In the genomic region with DNA sequence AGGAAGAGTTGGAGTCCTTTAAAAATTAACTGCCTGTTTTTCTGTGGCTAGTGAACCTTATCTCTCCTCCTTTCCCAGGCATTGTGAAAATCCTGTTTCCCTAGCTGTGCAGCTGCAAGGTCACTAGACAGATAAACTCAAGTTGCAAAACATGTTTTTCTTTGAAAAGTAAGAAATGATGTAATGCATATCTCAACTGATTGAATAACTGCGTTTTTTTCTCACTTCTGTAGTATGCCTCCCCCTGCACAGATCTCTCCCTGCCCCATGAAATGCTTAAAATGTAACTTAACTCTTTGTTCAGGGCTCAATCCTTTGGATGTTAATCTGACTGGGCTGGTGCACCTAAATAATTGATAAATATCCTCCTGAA, we compare ENCODE assay signal across 2 cellular contexts.
TF ChIP-seq lines count a peak whose summit lies in the region.

No MANE protein-coding gene starts in this region.

TF ChIP-seq in HepG2, 621 proteins besides CTCF, POLR2A, EP300 and RAD21 (continues in another document):
- peak; percentile 68; the same call in 1 of the 2 replicates for TF ChIP-seq SALL1 (CRISPR knock-in tag; IDR thresholded peaks at IDR 0.05)
- TF ChIP-seq JUN (CRISPR knock-in tag; IDR thresholded peaks at IDR 0.05), result peak; percentile 89
- TF ChIP-seq, protein P1, sequence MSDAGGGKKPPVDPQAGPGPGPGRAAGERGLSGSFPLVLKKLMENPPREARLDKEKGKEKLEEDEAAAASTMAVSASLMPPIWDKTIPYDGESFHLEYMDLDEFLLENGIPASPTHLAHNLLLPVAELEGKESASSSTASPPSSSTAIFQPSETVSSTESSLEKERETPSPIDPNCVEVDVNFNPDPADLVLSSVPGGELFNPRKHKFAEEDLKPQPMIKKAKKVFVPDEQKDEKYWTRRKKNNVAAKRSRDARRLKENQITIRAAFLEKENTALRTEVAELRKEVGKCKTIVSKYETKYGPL (CRISPR knock-in tag; IDR thresholded peaks at IDR 0.05), result peak; percentile 93
- TF ChIP-seq HNF4A (CRISPR knock-in tag; IDR thresholded peaks at IDR 0.05), result peak; percentile 74
- no peak for TF ChIP-seq CREB1 (IDR thresholded peaks at IDR 0.05)
- TF ChIP-seq CREB1 (CRISPR knock-in tag; IDR thresholded peaks at IDR 0.05), result peak; percentile 49; the same call in 1 of the 2 replicates
- TF ChIP-seq HOXA3 (CRISPR knock-in tag; IDR thresholded peaks at IDR 0.05), result peak; percentile 81
- TF ChIP-seq, protein P2, sequence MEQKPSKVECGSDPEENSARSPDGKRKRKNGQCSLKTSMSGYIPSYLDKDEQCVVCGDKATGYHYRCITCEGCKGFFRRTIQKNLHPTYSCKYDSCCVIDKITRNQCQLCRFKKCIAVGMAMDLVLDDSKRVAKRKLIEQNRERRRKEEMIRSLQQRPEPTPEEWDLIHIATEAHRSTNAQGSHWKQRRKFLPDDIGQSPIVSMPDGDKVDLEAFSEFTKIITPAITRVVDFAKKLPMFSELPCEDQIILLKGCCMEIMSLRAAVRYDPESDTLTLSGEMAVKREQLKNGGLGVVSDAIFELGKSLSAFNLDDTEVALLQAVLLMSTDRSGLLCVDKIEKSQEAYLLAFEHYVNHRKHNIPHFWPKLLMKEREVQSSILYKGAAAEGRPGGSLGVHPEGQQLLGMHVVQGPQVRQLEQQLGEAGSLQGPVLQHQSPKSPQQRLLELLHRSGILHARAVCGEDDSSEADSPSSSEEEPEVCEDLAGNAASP (CRISPR knock-in tag; IDR thresholded peaks at IDR 0.05; ENCODE audit: borderline replicate concordance), result peak; percentile 81; the same call in 1 of the 2 replicates
- TF ChIP-seq, protein P3, sequence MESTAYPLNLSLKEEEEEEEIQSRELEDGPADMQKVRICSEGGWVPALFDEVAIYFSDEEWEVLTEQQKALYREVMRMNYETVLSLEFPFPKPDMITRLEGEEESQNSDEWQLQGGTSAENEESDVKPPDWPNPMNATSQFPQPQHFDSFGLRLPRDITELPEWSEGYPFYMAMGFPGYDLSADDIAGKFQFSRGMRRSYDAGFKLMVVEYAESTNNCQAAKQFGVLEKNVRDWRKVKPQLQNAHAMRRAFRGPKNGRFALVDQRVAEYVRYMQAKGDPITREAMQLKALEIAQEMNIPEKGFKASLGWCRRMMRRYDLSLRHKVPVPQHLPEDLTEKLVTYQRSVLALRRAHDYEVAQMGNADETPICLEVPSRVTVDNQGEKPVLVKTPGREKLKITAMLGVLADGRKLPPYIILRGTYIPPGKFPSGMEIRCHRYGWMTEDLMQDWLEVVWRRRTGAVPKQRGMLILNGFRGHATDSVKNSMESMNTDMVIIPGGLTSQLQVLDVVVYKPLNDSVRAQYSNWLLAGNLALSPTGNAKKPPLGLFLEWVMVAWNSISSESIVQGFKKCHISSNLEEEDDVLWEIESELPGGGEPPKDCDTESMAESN (CRISPR knock-in tag; conservative IDR thresholded peaks at IDR 0.05), result peak; percentile 76; the same call in 1 of the 2 replicates
- TF ChIP-seq ZNF713 (CRISPR knock-in tag; IDR thresholded peaks at IDR 0.05), result no peak
- no peak for TF ChIP-seq NR2F1 (CRISPR knock-in tag; IDR thresholded peaks at IDR 0.05)
- peak; percentile 80 for TF ChIP-seq DPF2 (CRISPR knock-in tag; IDR thresholded peaks at IDR 0.05; ENCODE audit: borderline replicate concordance, low read depth)
- TF ChIP-seq ZMYM4 (CRISPR knock-in tag; IDR thresholded peaks at IDR 0.05), result peak; percentile 73
- 0 out of 2 replicates have a peak, but pooled peaks have one; percentile 26 for TF ChIP-seq GATAD1 (CRISPR knock-in tag; IDR thresholded peaks at IDR 0.05)
- TF ChIP-seq, protein P4, sequence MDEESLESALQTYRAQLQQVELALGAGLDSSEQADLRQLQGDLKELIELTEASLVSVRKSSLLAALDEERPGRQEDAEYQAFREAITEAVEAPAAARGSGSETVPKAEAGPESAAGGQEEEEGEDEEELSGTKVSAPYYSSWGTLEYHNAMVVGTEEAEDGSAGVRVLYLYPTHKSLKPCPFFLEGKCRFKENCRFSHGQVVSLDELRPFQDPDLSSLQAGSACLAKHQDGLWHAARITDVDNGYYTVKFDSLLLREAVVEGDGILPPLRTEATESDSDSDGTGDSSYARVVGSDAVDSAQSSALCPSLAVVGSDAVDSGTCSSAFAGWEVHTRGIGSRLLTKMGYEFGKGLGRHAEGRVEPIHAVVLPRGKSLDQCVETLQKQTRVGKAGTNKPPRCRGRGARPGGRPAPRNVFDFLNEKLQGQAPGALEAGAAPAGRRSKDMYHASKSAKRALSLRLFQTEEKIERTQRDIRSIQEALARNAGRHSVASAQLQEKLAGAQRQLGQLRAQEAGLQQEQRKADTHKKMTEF (CRISPR knock-in tag; IDR thresholded peaks at IDR 0.05), result peak; percentile 84
- no peak for TF ChIP-seq ZNF44 (CRISPR knock-in tag; IDR thresholded peaks at IDR 0.05)
- no peak for TF ChIP-seq FOXA1 (IDR thresholded peaks at IDR 0.05)
- 0 out of 2 replicates have a peak, but pooled peaks have one; percentile 44 for TF ChIP-seq FOXA1 (CRISPR knock-in tag; IDR thresholded peaks at IDR 0.05)
- TF ChIP-seq ZNF496 (CRISPR knock-in tag; IDR thresholded peaks at IDR 0.05; ENCODE audit: insufficient replicate concordance), result no peak
- peak; percentile 98 for TF ChIP-seq FOXO1 (CRISPR knock-in tag; IDR thresholded peaks at IDR 0.05)
- TF ChIP-seq ZSCAN9 (CRISPR knock-in tag; IDR thresholded peaks at IDR 0.05; ENCODE audit: borderline replicate concordance), result peak; percentile 61
- no peak for TF ChIP-seq GTF3A (CRISPR knock-in tag; conservative IDR thresholded peaks at IDR 0.05)
- no peak for TF ChIP-seq SATB2 (CRISPR knock-in tag; IDR thresholded peaks at IDR 0.05)
- TF ChIP-seq, protein P5, sequence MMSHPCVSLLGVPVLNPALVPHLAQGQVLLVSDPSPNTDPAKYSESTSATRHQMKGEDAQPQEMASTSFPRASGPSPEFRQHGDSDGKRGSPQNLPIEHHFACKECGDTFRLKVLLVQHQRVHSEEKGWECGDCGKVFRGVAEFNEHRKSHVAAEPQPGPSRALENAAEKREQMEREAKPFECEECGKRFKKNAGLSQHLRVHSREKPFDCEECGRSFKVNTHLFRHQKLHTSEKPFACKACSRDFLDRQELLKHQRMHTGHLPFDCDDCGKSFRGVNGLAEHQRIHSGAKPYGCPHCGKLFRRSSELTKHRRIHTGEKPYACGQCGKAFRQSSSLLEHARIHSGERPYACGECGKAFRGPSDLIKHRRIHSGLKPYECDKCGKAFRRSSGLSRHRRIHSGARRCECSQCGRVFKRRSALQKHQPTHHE (CRISPR knock-in tag; IDR thresholded peaks at IDR 0.05; ENCODE audit: borderline replicate concordance), result peak; percentile 23; the same call in 1 of the 2 replicates
- TF ChIP-seq CHD4 (IDR thresholded peaks at IDR 0.05; ENCODE audit: borderline replicate concordance, low read length), result no peak
- peak; percentile 96 for TF ChIP-seq ZNF3 (CRISPR knock-in tag; IDR thresholded peaks at IDR 0.05)
- TF ChIP-seq ZNF564 (CRISPR knock-in tag; IDR thresholded peaks at IDR 0.05), result 0 out of 2 replicates have a peak, but pooled peaks have one; percentile 50

TF ChIP-seq in SK-N-SH, 30 proteins besides CTCF, POLR2A, EP300 and RAD21:
- TF ChIP-seq POLR2AphosphoS5 (IDR thresholded peaks at IDR 0.05; ENCODE audit: low read depth, low read length) (no peak), JUND (IDR thresholded peaks at IDR 0.05) (no peak), RXRA (IDR thresholded peaks at IDR 0.05; ENCODE audit: borderline replicate concordance, low read depth) (no peak), FOXM1 (IDR thresholded peaks at IDR 0.05; ENCODE audit: low read depth) (no peak), TAF1 (IDR thresholded peaks at IDR 0.05; ENCODE audit: borderline replicate concordance, low read depth, low read length) (no peak), YY1 (IDR thresholded peaks at IDR 0.05; ENCODE audit: low read depth) (no peak), NRF1 (IDR thresholded peaks at IDR 0.05; ENCODE audit: low read depth, low read length) (no peak)
- TF ChIP-seq, protein P6, sequence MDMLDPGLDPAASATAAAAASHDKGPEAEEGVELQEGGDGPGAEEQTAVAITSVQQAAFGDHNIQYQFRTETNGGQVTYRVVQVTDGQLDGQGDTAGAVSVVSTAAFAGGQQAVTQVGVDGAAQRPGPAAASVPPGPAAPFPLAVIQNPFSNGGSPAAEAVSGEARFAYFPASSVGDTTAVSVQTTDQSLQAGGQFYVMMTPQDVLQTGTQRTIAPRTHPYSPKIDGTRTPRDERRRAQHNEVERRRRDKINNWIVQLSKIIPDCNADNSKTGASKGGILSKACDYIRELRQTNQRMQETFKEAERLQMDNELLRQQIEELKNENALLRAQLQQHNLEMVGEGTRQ (IDR thresholded peaks at IDR 0.05; ENCODE audit: borderline replicate concordance, low read depth, low read length), result no peak
